8 cellular contexts compared by ENCODE assay signal in genomic region chr16:51818342-51818944, GRCh38.
DNase-seq lines count a peak whose midpoint lies in the region; ATAC-seq and TF ChIP-seq lines count a peak whose summit lies in the region.

No MANE protein-coding gene starts in this region.

- H3K27me3 ChIP-seq in DOHH2 (ENCODE audit: control insufficient read depth, low read length), result no peaks in the 10 kb centered on the region
- H3K27me3 ChIP-seq in Panc1 (ENCODE audit: control insufficient read depth, insufficient read depth, low read length), result no peaks in the 10 kb centered on the region

- H3K4me1 ChIP-seq in DOHH2 (ENCODE audit: control insufficient read depth, low read length), result no peaks in the 10 kb centered on the region
- no peaks in the 10 kb centered on the region for H3K4me1 ChIP-seq in Panc1 (ENCODE audit: control insufficient read depth, insufficient read depth, low read length)

- no peak overlapping the region for H3K4me2 ChIP-seq in DOHH2 (ENCODE audit: low read length)

- H3K36me3 ChIP-seq in DOHH2 (ENCODE audit: control insufficient read depth, low read length), result no peaks in the 10 kb centered on the region
- H3K36me3 ChIP-seq in Panc1 (ENCODE audit: control insufficient read depth, insufficient read depth, low read length), result no peaks in the 10 kb centered on the region

- H3K4me1 Mint-ChIP-seq in naive thymus-derived CD8-positive, alpha-beta T cell, result no peaks in the 10 kb centered on the region

- in situ Hi-C loops in Panc1 (cut with HindIII; ENCODE audit: low pct_unique_long_range_greater_than_20kb, low sequenced_read_pairs), result no loop called here

- CTCF ChIA-PET in HEK293T (lab: Yijun Ruan, JAX), result interaction anchor here (0.6 to 2.2 kb wide), 9 partner anchors 9 to 494 kb away, joined by 3 to 8 read pairs (median 4); no protein-coding TSS in a partner anchor
- CTCF ChIA-PET in Panc1 (lab: Charles Lee), result no interaction called here

- no peaks in the 10 kb centered on the region for H3K79me2 ChIP-seq in DOHH2 (ENCODE audit: control insufficient read depth, low read length)

- intact Hi-C loops in Panc1 (cut with micrococcal nuclease; ENCODE audit: unreplicated experiment), result no loop called here
- intact Hi-C loops in posterior vena cava (cut with DNase I), result no loop called here

- H3F3A ChIP-seq in DOHH2 (ENCODE audit: control insufficient read depth, insufficient read depth), result no peaks in the 10 kb centered on the region

- H3K9me2 ChIP-seq in DOHH2 (replicated peaks; ENCODE audit: control insufficient read depth, low read length), result no peaks in the 10 kb centered on the region

- BruUV-seq in Panc1 (replicated peaks; lab: Mats Ljungman, UMichigan), result no TSS peak

- peaks cover 0 to 14% (median 4%) of the 10 kb centered on the region in 9 donors for H3K9me3 Mint-ChIP-seq in naive thymus-derived CD8-positive, alpha-beta T cell

- DNase-seq in HEK293T (ENCODE audit: extremely low spot score) (peak; percentile 46), Panc1 (ENCODE audit: low read depth, low spot score) (peak; percentile 12), fibroblast of villous mesenchyme (ENCODE audit: low read depth) (peak; percentile 73), smooth muscle cell of the brain vasculature (ENCODE audit: low read depth, low spot score) (peak; percentile 49), posterior vena cava (ENCODE audit: low spot score) (no peak)
- DNase-seq in naive thymus-derived CD8-positive, alpha-beta T cell, result no peak

- H3K36me3 Mint-ChIP-seq in naive thymus-derived CD8-positive, alpha-beta T cell, result no peaks in the 10 kb centered on the region

- H3K4me3 Mint-ChIP-seq in naive thymus-derived CD8-positive, alpha-beta T cell, result no peak overlapping the region

- H3K9me3 ChIP-seq in DOHH2 (ENCODE audit: control insufficient read depth, insufficient read depth, low read length) (no peaks in the 10 kb centered on the region), Panc1 (ENCODE audit: control insufficient read depth, insufficient read depth, low read depth, low read length) (no peaks in the 10 kb centered on the region)

- ATAC-seq in Panc1 (no peak), GM18511 (IDR thresholded peaks at IDR 0.05; ENCODE audit: unreplicated experiment) (no peak)
- ATAC-seq in naive thymus-derived CD8-positive, alpha-beta T cell, result no peak

- POLR2A ChIA-PET in HEK293T (lab: Yijun Ruan, JAX) (no interaction called here), Panc1 (lab: Charles Lee) (no interaction called here)
- POLR2A ChIA-PET in naive thymus-derived CD8-positive, alpha-beta T cell (lab: Charles Lee), result no interaction called here

- H3K4me3 ChIP-seq in DOHH2 (ENCODE audit: low read length), result no peak overlapping the region
- H3K4me3 ChIP-seq in Panc1 (ENCODE audit: low read depth in 2 of 2, low read length in 2 of 2), result no peak overlapping the region
- H3K4me3 ChIP-seq in fibroblast of villous mesenchyme (ENCODE audit: low read depth, low read length), result no peak overlapping the region

- H3K27ac Mint-ChIP-seq in naive thymus-derived CD8-positive, alpha-beta T cell, result no peak overlapping the region

- no peaks in the 10 kb centered on the region for H4K20me1 ChIP-seq in DOHH2 (ENCODE audit: control insufficient read depth, insufficient read depth, low read depth, low read length)

- TF ChIP-seq CTCF in DOHH2 (IDR thresholded peaks at IDR 0.05; ENCODE audit: low read depth, low read length, poor library complexity, severe bottlenecking) (peak; percentile 74), Panc1 (IDR thresholded peaks at IDR 0.05) (peak; percentile 70), fibroblast of villous mesenchyme (IDR thresholded peaks at IDR 0.05; ENCODE audit: insufficient read depth, low read depth, low read length) (peak; percentile 83)

- peaks cover 0 to 8% (median 0%) of the 10 kb centered on the region in 5 donors for H3K27me3 Mint-ChIP-seq in naive thymus-derived CD8-positive, alpha-beta T cell

- H3K27ac ChIP-seq in DOHH2 (ENCODE audit: low read depth, low read length), result no peak overlapping the region
- no peak overlapping the region for H3K27ac ChIP-seq in Panc1 (ENCODE audit: low read length)

TF ChIP-seq in HEK293T, 16 proteins besides CTCF, POLR2A, EP300 and RAD21:
- no peak for TF ChIP-seq FOXM1 (IDR thresholded peaks at IDR 0.05; ENCODE audit: borderline replicate concordance)
- no peak for TF ChIP-seq HDGF (IDR thresholded peaks at IDR 0.05; ENCODE audit: borderline replicate concordance)
- no peak for TF ChIP-seq BHLHE40 (IDR thresholded peaks at IDR 0.05; ENCODE audit: borderline replicate concordance)
- no peak for TF ChIP-seq L3MBTL2 (conservative IDR thresholded peaks at IDR 0.05)
- TF ChIP-seq FOXK2 (IDR thresholded peaks at IDR 0.05), result no peak
- no peak for TF ChIP-seq LEF1 (IDR thresholded peaks at IDR 0.05; ENCODE audit: borderline replicate concordance)
- no peak for TF ChIP-seq FOXA1 (IDR thresholded peaks at IDR 0.05)

Comparison
In these comparisons a context has a peak if more than half of its experiments do, and no peak if none do; other contexts are left out.
1. DNase-seq: peak in HEK293T (single experiment), Panc1 (single experiment), fibroblast of villous mesenchyme (single experiment) and smooth muscle cell of the brain vasculature (single experiment); none in posterior vena cava (single experiment) and naive thymus-derived CD8-positive, alpha-beta T cell (0 of 10).
2. Peak in every context shown above with its lines, with median percentiles within 50 percentile points of each other: CTCF ChIP-seq.